In the genomic region with DNA sequence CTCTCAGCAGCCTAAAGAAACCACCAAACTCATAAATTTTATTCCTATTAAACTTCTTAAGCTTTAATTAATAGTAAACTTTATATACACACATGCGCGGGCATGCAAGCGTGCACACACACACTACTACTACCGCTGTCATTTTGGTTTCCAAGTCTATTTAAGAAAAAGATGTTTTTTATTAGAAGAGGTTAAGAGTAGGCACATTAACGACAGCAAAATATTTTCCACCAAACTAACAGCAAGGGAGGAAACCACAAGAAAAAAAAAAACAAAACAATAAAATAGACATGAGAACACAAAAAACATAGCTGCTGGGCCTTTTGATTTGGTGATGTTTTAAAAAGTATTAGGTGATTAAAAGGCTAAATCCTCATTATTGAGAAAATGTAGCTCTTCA, we compare ENCODE assay signal across 22 cellular contexts. TPM values are rescaled to one million over a fixed set of nuclear protein-coding genes. Genes with fewer than 3 reads are reported as not detected.
DNase-seq lines count a peak whose midpoint lies in the region; ATAC-seq and TF ChIP-seq lines count a peak whose summit lies in the region.
"Had no signal": no experiment of that assay in that cellular context is flagged by ENCODE, and none has a peak within 500 bp of the region (broad histone marks: within the 10 kb centered on the region; RNA-seq: fewer than 3 reads in every experiment).

No MANE protein-coding gene starts in this region.

- H3K36me3 ChIP-seq in CD8-positive, alpha-beta T cell (ENCODE audit: insufficient read depth, low read length): no peaks in the 10 kb centered on the region
- H3K36me3 ChIP-seq in MG63 (no peaks in the 10 kb centered on the region), sigmoid colon (no peaks in the 10 kb centered on the region)
- H3K36me3 ChIP-seq: colonic mucosa, left lung, right atrium auricular region had no signal

- peaks cover 28% of the 10 kb centered on the region for H3K4me1 Mint-ChIP-seq in CD8-positive, alpha-beta T cell (ENCODE audit: low read depth)

- H3K4me3 Mint-ChIP-seq in CD8-positive, alpha-beta T cell: no peak overlapping the region
- H3K4me3 Mint-ChIP-seq: natural killer cell treated with Interleukin-12 subunit alpha and Interleukin-12 subunit beta and Interleukin-15 and Interleukin-18, amount 100 ng/mL, for 72 hours; stimulated activated naive CD8-positive, alpha-beta T cell treated with anti-CD3 and anti-CD28 coated beads, Interleukin-15, amount 100 ng/mL, for 72 hours had no signal

- no peak for TF ChIP-seq EP300 in sigmoid colon (IDR thresholded peaks at IDR 0.05)

- no peak for TF ChIP-seq CTCF in CD8-positive, alpha-beta T cell (IDR thresholded peaks at IDR 0.05)
- no peak for TF ChIP-seq CTCF in VCaP (conservative IDR thresholded peaks at IDR 0.05)
- TF ChIP-seq CTCF in sigmoid colon (IDR thresholded peaks at IDR 0.05): no peak

- H3K27ac Mint-ChIP-seq in CD8-positive, alpha-beta T cell: peak overlapping the region; percentile 64
- H3K27ac Mint-ChIP-seq: stimulated activated naive CD8-positive, alpha-beta T cell treated with anti-CD3 and anti-CD28 coated beads, Interleukin-15, amount 100 ng/mL, for 72 hours had no signal

- no peak overlapping the region for H3K4me3 ChIP-seq in CD8-positive, alpha-beta T cell (ENCODE audit: low read depth, low read length)
- no peak overlapping the region for H3K4me3 ChIP-seq in MG63
- H3K4me3 ChIP-seq in sigmoid colon: no peak overlapping the region
- H3K4me3 ChIP-seq: colonic mucosa, hepatocyte, left lung, right atrium auricular region had no signal

- no peaks in the 10 kb centered on the region for H3K9me3 Mint-ChIP-seq in CD8-positive, alpha-beta T cell
- H3K9me3 Mint-ChIP-seq: natural killer cell treated with Interleukin-12 subunit alpha and Interleukin-12 subunit beta and Interleukin-15 and Interleukin-18, amount 100 ng/mL, for 72 hours; stimulated activated naive CD8-positive, alpha-beta T cell treated with anti-CD3 and anti-CD28 coated beads, Interleukin-15, amount 100 ng/mL, for 72 hours had no signal

- H3K4me1 ChIP-seq in CD8-positive, alpha-beta T cell (ENCODE audit: insufficient read depth, low read length): peaks cover 5% of the 10 kb centered on the region
- peaks cover 0 to 24% (median 3%) of the 10 kb centered on the region in 4 donors for H3K4me1 ChIP-seq in sigmoid colon
- H3K4me1 ChIP-seq: colonic mucosa had no signal

- no peaks in the 10 kb centered on the region for H3K9me3 ChIP-seq in CD8-positive, alpha-beta T cell (ENCODE audit: low read length)
- no peaks in the 10 kb centered on the region for H3K9me3 ChIP-seq in MG63
- H3K9me3 ChIP-seq in sigmoid colon: no peaks in the 10 kb centered on the region
- H3K9me3 ChIP-seq: colonic mucosa, left lung, right atrium auricular region had no signal

- intact Hi-C loops in CD8-positive, alpha-beta T cell (cut with DNase I, micrococcal nuclease): loop anchor here (5.0 kb wide), 2 partner anchors 38 to 93 kb away; no protein-coding TSS in a partner anchor
- intact Hi-C loops in sigmoid colon (cut with DNase I): loop anchor here (10.0 kb wide), 1 partner anchor 1425 kb away; no protein-coding TSS in a partner anchor

- no peak for TF ChIP-seq POLR2A in sigmoid colon (IDR thresholded peaks at IDR 0.05)

- no peak for ATAC-seq in CD8-positive, alpha-beta T cell
- ATAC-seq: left lung; natural killer cell treated with Interleukin-12 subunit alpha and Interleukin-12 subunit beta and Interleukin-15 and Interleukin-18, amount 100 ng/mL, for 72 hours; stimulated activated naive CD8-positive, alpha-beta T cell treated with anti-CD3 and anti-CD28 coated beads, Interleukin-15, amount 100 ng/mL, for 72 hours had no signal

- 60 to 82% methylated on average over 5 of the region's 5 CpGs for WGBS in sigmoid colon, 2 donors

- H3K27me3 Mint-ChIP-seq in CD8-positive, alpha-beta T cell (ENCODE audit: low read depth): no peaks in the 10 kb centered on the region
- H3K27me3 Mint-ChIP-seq: natural killer cell treated with Interleukin-12 subunit alpha and Interleukin-12 subunit beta and Interleukin-15 and Interleukin-18, amount 100 ng/mL, for 72 hours; stimulated activated naive CD8-positive, alpha-beta T cell treated with anti-CD3 and anti-CD28 coated beads, Interleukin-15, amount 100 ng/mL, for 72 hours had no signal

- H3K36me3 Mint-ChIP-seq in CD8-positive, alpha-beta T cell: no peaks in the 10 kb centered on the region
- H3K36me3 Mint-ChIP-seq: natural killer cell treated with Interleukin-12 subunit alpha and Interleukin-12 subunit beta and Interleukin-15 and Interleukin-18, amount 100 ng/mL, for 72 hours had no signal

- DNase-seq in AG20443 (ENCODE audit: low spot score): peak; percentile 9
- no peak for DNase-seq in CD8-positive, alpha-beta T cell
- peak; percentile 5 to 30 for DNase-seq in lung microvascular endothelial cell (ENCODE audit: low read depth in 2 of 2)
- no peak for DNase-seq in MG63
- no peak for DNase-seq in sigmoid colon
- DNase-seq in activated CD4-positive, CD25-positive, alpha-beta regulatory T cell (lab: John Stamatoyannopoulos, UW): no peak
- no peak for DNase-seq in stimulated activated CD4-positive, alpha-beta T cell treated with anti-CD3 and anti-CD28 coated beads, Interleukin-2, amount 100 ng/mL, for 48 hours
- DNase-seq: activated CD8-positive, alpha-beta memory T cell treated with anti-CD3 and anti-CD28 coated beads, Interleukin-2, amount 50 U/mL, for 4 hours; amygdala; Calu3; colonic mucosa; left lung; NCI-H187; stimulated activated CD4-positive, alpha-beta T cell treated with anti-CD3 and anti-CD28 coated beads, Interleukin-4, amount 100 ng/mL, for 4 hours; stimulated activated naive CD8-positive, alpha-beta T cell treated with anti-CD3 and anti-CD28 coated beads, Interleukin-15, amount 100 ng/mL, for 72 hours; T1000 had no signal

- CTCF ChIA-PET in CD8-positive, alpha-beta T cell (lab: Charles Lee): no interaction called here

- POLR2A ChIA-PET in CD8-positive, alpha-beta T cell (lab: Charles Lee): interaction anchor here (1.1 kb wide), 1 partner anchor 340 kb away, joined by 3 read pairs; no protein-coding TSS in a partner anchor

- no peaks in the 10 kb centered on the region for H3K27me3 ChIP-seq in CD8-positive, alpha-beta T cell (ENCODE audit: insufficient read depth, low read length)
- H3K27me3 ChIP-seq in MG63 (no peaks in the 10 kb centered on the region), sigmoid colon (no peaks in the 10 kb centered on the region)
- H3K27me3 ChIP-seq: colonic mucosa, hepatocyte, left lung, right atrium auricular region had no signal

- no peak overlapping the region for H3K27ac ChIP-seq in CD8-positive, alpha-beta T cell (ENCODE audit: low read depth, low read length)
- H3K27ac ChIP-seq in VCaP: peak overlapping the region; percentile 9; the same call in 1 of the 2 replicates
- no peak overlapping the region for H3K27ac ChIP-seq in sigmoid colon
- H3K27ac ChIP-seq: colonic mucosa, hepatocyte, HL-60, KMS-11, left lung, right atrium auricular region had no signal

RNA-seq across cellular contexts. Expression of gene RTKN2, which starts 28.6 kb away (rescaled TPM):
- total RNA-seq in CD8-positive, alpha-beta T cell: under 1 TPM; 0.49 to 0.61 TPM
- total RNA-seq in lung microvascular endothelial cell (under 0.01 TPM in 2 replicates), sigmoid colon (not detected)
- 1.3 and 2.7 TPM in 2 replicates for total RNA-seq in MG63 (2014; rRNA removed; shearing (Covaris generic); ENCODE audit: low replicate concordance)
- 1 to 10 TPM in 2 of 3 donors, under 1 TPM in 1; 0.60 to 2.0 (median 1.2) TPM for polyA plus RNA-seq in sigmoid colon

Comparison
In these comparisons a context has a peak if more than half of its experiments do, and no peak if none do; other contexts are left out.
1. DNase-seq: peak in AG20443 (single experiment) and lung microvascular endothelial cell (2 of 2); none in CD8-positive, alpha-beta T cell (0 of 7), MG63 (single experiment), sigmoid colon (single experiment), activated CD4-positive, CD25-positive, alpha-beta regulatory T cell (0 of 4) and stimulated activated CD4-positive, alpha-beta T cell treated with anti-CD3 and anti-CD28 coated beads, Interleukin-2, amount 100 ng/mL, for 48 hours (0 of 2).